In the genomic region with DNA sequence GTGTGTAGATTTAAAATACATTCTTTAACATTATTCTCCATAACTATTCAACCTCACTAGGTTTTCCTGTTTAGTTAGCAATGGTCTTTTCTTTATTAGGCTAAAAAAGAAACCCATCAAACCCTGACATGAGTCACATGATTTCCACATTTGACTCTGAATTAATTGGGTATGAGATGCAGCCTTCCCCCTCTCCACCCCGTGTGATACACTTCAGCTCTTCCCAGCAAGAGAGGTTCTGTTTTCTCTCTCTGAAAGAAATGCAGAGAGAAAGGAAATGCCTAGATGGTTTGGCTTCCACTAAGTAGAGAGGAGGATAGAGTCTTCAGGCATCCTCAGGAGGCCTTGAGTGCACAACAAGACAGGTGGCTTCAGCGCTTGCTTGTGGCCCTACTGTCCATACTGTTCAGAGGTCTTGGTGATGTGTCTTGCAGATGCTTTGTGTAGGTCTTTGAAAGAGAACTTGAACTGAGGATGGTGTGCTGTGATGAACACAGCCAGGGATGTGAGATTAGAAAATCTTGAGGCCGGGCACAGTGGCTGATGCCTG, we compare ENCODE assay signal across 1 cellular context.
TF ChIP-seq lines count a peak whose summit lies in the region.

No MANE protein-coding gene starts in this region.

TF ChIP-seq in GM23338, 12 proteins besides CTCF, POLR2A, EP300 and RAD21:
- no peak for TF ChIP-seq JUNB (IDR thresholded peaks at IDR 0.05; ENCODE audit: unreplicated experiment)
- TF ChIP-seq NANOG (IDR thresholded peaks at IDR 0.05; ENCODE audit: borderline replicate concordance) = no peak
- TF ChIP-seq, protein P1, sequence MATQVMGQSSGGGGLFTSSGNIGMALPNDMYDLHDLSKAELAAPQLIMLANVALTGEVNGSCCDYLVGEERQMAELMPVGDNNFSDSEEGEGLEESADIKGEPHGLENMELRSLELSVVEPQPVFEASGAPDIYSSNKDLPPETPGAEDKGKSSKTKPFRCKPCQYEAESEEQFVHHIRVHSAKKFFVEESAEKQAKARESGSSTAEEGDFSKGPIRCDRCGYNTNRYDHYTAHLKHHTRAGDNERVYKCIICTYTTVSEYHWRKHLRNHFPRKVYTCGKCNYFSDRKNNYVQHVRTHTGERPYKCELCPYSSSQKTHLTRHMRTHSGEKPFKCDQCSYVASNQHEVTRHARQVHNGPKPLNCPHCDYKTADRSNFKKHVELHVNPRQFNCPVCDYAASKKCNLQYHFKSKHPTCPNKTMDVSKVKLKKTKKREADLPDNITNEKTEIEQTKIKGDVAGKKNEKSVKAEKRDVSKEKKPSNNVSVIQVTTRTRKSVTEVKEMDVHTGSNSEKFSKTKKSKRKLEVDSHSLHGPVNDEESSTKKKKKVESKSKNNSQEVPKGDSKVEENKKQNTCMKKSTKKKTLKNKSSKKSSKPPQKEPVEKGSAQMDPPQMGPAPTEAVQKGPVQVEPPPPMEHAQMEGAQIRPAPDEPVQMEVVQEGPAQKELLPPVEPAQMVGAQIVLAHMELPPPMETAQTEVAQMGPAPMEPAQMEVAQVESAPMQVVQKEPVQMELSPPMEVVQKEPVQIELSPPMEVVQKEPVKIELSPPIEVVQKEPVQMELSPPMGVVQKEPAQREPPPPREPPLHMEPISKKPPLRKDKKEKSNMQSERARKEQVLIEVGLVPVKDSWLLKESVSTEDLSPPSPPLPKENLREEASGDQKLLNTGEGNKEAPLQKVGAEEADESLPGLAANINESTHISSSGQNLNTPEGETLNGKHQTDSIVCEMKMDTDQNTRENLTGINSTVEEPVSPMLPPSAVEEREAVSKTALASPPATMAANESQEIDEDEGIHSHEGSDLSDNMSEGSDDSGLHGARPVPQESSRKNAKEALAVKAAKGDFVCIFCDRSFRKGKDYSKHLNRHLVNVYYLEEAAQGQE (IDR thresholded peaks at IDR 0.05; ENCODE audit: unreplicated experiment) = no peak
- TF ChIP-seq, protein P2, sequence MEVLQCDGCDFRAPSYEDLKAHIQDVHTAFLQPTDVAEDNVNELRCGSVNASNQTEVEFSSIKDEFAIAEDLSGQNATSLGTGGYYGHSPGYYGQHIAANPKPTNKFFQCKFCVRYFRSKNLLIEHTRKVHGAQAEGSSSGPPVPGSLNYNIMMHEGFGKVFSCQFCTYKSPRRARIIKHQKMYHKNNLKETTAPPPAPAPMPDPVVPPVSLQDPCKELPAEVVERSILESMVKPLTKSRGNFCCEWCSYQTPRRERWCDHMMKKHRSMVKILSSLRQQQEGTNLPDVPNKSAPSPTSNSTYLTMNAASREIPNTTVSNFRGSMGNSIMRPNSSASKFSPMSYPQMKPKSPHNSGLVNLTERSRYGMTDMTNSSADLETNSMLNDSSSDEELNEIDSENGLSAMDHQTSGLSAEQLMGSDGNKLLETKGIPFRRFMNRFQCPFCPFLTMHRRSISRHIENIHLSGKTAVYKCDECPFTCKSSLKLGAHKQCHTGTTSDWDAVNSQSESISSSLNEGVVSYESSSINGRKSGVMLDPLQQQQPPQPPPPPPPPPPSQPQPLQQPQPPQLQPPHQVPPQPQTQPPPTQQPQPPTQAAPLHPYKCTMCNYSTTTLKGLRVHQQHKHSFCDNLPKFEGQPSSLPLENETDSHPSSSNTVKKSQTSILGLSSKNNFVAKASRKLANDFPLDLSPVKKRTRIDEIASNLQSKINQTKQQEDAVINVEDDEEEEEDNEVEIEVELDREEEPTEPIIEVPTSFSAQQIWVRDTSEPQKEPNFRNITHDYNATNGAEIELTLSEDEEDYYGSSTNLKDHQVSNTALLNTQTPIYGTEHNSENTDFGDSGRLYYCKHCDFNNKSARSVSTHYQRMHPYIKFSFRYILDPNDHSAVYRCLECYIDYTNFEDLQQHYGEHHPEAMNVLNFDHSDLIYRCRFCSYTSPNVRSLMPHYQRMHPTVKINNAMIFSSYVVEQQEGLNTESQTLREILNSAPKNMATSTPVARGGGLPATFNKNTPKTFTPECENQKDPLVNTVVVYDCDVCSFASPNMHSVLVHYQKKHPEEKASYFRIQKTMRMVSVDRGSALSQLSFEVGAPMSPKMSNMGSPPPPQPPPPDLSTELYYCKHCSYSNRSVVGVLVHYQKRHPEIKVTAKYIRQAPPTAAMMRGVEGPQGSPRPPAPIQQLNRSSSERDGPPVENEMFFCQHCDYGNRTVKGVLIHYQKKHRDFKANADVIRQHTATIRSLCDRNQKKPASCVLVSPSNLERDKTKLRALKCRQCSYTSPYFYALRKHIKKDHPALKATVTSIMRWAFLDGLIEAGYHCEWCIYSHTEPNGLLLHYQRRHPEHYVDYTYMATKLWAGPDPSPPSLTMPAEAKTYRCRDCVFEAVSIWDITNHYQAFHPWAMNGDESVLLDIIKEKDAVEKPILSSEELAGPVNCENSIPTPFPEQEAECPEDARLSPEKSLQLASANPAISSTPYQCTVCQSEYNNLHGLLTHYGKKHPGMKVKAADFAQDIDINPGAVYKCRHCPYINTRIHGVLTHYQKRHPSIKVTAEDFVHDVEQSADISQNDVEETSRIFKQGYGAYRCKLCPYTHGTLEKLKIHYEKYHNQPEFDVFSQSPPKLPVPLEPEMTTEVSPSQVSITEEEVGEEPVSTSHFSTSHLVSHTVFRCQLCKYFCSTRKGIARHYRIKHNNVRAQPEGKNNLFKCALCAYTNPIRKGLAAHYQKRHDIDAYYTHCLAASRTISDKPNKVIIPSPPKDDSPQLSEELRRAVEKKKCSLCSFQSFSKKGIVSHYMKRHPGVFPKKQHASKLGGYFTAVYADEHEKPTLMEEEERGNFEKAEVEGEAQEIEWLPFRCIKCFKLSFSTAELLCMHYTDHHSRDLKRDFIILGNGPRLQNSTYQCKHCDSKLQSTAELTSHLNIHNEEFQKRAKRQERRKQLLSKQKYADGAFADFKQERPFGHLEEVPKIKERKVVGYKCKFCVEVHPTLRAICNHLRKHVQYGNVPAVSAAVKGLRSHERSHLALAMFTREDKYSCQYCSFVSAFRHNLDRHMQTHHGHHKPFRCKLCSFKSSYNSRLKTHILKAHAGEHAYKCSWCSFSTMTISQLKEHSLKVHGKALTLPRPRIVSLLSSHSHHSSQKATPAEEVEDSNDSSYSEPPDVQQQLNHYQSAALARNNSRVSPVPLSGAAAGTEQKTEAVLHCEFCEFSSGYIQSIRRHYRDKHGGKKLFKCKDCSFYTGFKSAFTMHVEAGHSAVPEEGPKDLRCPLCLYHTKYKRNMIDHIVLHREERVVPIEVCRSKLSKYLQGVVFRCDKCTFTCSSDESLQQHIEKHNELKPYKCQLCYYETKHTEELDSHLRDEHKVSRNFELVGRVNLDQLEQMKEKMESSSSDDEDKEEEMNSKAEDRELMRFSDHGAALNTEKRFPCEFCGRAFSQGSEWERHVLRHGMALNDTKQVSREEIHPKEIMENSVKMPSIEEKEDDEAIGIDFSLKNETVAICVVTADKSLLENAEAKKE (CRISPR knock-in tag; IDR thresholded peaks at IDR 0.05) = no peak
- no peak for TF ChIP-seq ZNF114 (CRISPR knock-in tag; IDR thresholded peaks at IDR 0.05)
- TF ChIP-seq STAT1 (IDR thresholded peaks at IDR 0.05; ENCODE audit: unreplicated experiment) = no peak
- no peak for TF ChIP-seq POLR2AphosphoS5 (IDR thresholded peaks at IDR 0.05; ENCODE audit: low read depth)
- TF ChIP-seq, protein P3, sequence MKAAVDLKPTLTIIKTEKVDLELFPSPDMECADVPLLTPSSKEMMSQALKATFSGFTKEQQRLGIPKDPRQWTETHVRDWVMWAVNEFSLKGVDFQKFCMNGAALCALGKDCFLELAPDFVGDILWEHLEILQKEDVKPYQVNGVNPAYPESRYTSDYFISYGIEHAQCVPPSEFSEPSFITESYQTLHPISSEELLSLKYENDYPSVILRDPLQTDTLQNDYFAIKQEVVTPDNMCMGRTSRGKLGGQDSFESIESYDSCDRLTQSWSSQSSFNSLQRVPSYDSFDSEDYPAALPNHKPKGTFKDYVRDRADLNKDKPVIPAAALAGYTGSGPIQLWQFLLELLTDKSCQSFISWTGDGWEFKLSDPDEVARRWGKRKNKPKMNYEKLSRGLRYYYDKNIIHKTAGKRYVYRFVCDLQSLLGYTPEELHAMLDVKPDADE (IDR thresholded peaks at IDR 0.05) = no peak
- TF ChIP-seq ZNF331 (CRISPR knock-in tag; IDR thresholded peaks at IDR 0.05; ENCODE audit: low read depth) = no peak
- TF ChIP-seq EZH2phosphoT487 (IDR thresholded peaks at IDR 0.05; ENCODE audit: unreplicated experiment) = no peak
- TF ChIP-seq EZH2 (IDR thresholded peaks at IDR 0.05; ENCODE audit: low read depth, unreplicated experiment) = no peak
- no peak for TF ChIP-seq CREB1 (CRISPR knock-in tag; IDR thresholded peaks at IDR 0.05; ENCODE audit: low read depth)
